9 cellular contexts compared by ENCODE assay signal in genomic region chr9:2066312-2067273, GRCh38. TPM values are rescaled to one million over a fixed set of nuclear protein-coding genes. Genes with fewer than 3 reads are reported as not detected.
A peak's percentile ranks its signal among the peaks of the same experiment; 100 is the strongest.
DNase-seq lines count a peak whose midpoint lies in the region; ATAC-seq and TF ChIP-seq lines count a peak whose summit lies in the region.
"Had no signal": no experiment of that assay in that cellular context is flagged by ENCODE, and none has a peak within 500 bp of the region (broad histone marks: within the 10 kb centered on the region; RNA-seq: fewer than 3 reads in every experiment).

No MANE protein-coding gene starts in this region.

- no peak overlapping the region for H3K27ac ChIP-seq in endodermal cell (ENCODE audit: low read depth, low read length)
- no peak overlapping the region for H3K27ac ChIP-seq in naive thymus-derived CD4-positive, alpha-beta T cell (ENCODE audit: low read depth, low read length)

- ATAC-seq in naive thymus-derived CD4-positive, alpha-beta T cell, result peak; percentile 67

- DNase-seq in GM04503 (ENCODE audit: low read depth) (peak; percentile 30), endodermal cell (peak; percentile 55), DMS153 treated with DMSO at 0.1 percent for 48 hours (lab: John Stamatoyannopoulos, UW; ENCODE audit: unreplicated experiment) (no peak), middle frontal gyrus (ENCODE audit: extremely low spot score, low spot score) (no peak), NCI-H446 treated with DMSO at 0.1 percent for 48 hours (lab: John Stamatoyannopoulos, UW) (no peak)
- DNase-seq in Jurkat, Clone E6-1 (ENCODE audit: low read depth, low spot score), result peak; percentile 17
- peak in 6 of 9 donors; percentile 21 to 52 (median 32) for DNase-seq in naive thymus-derived CD4-positive, alpha-beta T cell
- no peak for DNase-seq in stimulated activated CD4-positive, alpha-beta T cell treated with anti-CD3 and anti-CD28 coated beads, Interleukin-4, amount 100 ng/mL, for 4 hours
- DNase-seq: effector memory CD4-positive, alpha-beta T cell had no signal

- no peak overlapping the region for H3K9ac ChIP-seq in endodermal cell (ENCODE audit: extremely low read depth, low read length, poor library complexity, severe bottlenecking)

- H3K4me3 ChIP-seq in Jurkat, Clone E6-1 (ENCODE audit: low read length), result no peak overlapping the region
- no peak overlapping the region for H3K4me3 ChIP-seq in endodermal cell (ENCODE audit: low read length)
- no peak overlapping the region for H3K4me3 ChIP-seq in naive thymus-derived CD4-positive, alpha-beta T cell (ENCODE audit: low read length)

- H3K36me3 ChIP-seq in endodermal cell (ENCODE audit: control insufficient read depth, insufficient read depth, low read length), result no peaks in the 10 kb centered on the region
- H3K36me3 ChIP-seq in naive thymus-derived CD4-positive, alpha-beta T cell (ENCODE audit: control insufficient read depth in 2 of 3, insufficient read depth in 3 of 3, low read length in 3 of 3), result peaks cover 4 to 41% (median 13%) of the 10 kb centered on the region in 3 experiments

- no peaks in the 10 kb centered on the region for H3K27me3 Mint-ChIP-seq in endodermal cell (ENCODE audit: insufficient read depth)
- H3K27me3 Mint-ChIP-seq in naive thymus-derived CD4-positive, alpha-beta T cell, result no peaks in the 10 kb centered on the region

- peaks cover 4% of the 10 kb centered on the region for H3K4me1 ChIP-seq in endodermal cell (ENCODE audit: control insufficient read depth, insufficient read depth, low read length)
- no peaks in the 10 kb centered on the region for H3K4me1 ChIP-seq in naive thymus-derived CD4-positive, alpha-beta T cell (ENCODE audit: control insufficient read depth in 2 of 2, insufficient read depth in 2 of 2, low read length in 2 of 2)

- H3K4me3 Mint-ChIP-seq in endodermal cell, result no peak overlapping the region
- H3K4me3 Mint-ChIP-seq in naive thymus-derived CD4-positive, alpha-beta T cell, result no peak overlapping the region

- POLR2A ChIA-PET in naive thymus-derived CD4-positive, alpha-beta T cell (lab: Charles Lee), result interaction anchor here (0.6 kb wide), 1 partner anchor 13 kb away, joined by 3 read pairs; no protein-coding TSS in a partner anchor

- no peak overlapping the region for H3K27ac Mint-ChIP-seq in endodermal cell
- peak overlapping the region in 3 of 9 donors; percentile 27 to 53 (median 30) for H3K27ac Mint-ChIP-seq in naive thymus-derived CD4-positive, alpha-beta T cell

- CTCF ChIA-PET in naive thymus-derived CD4-positive, alpha-beta T cell (lab: Charles Lee), result interaction anchor here (0.6 to 1.5 kb wide), 5 partner anchors 10 to 295 kb away, joined by 3 to 4 read pairs (median 3); no protein-coding TSS in a partner anchor

- H3K9me3 Mint-ChIP-seq in endodermal cell, result no peaks in the 10 kb centered on the region
- no peaks in the 10 kb centered on the region for H3K9me3 Mint-ChIP-seq in naive thymus-derived CD4-positive, alpha-beta T cell

- H3K4me1 Mint-ChIP-seq in endodermal cell, result peaks cover 4% of the 10 kb centered on the region
- H3K4me1 Mint-ChIP-seq in naive thymus-derived CD4-positive, alpha-beta T cell, result peaks cover 0 to 10% (median 3%) of the 10 kb centered on the region in 7 donors

- no peaks in the 10 kb centered on the region for H3K9me3 ChIP-seq in endodermal cell (ENCODE audit: control insufficient read depth, low read length)
- H3K9me3 ChIP-seq in naive thymus-derived CD4-positive, alpha-beta T cell (ENCODE audit: control insufficient read depth in 2 of 3, low read length in 3 of 3), result no peaks in the 10 kb centered on the region

- 78 to 79% methylated on average over 5 to 8 of the region's 8 CpGs for whole genome bisulfite sequencing in endodermal cell (ENCODE audit: insufficient coverage in 1 of 2, insufficient read length in 1 of 2), 2 experiments

- intact Hi-C loops in naive thymus-derived CD4-positive, alpha-beta T cell (cut with micrococcal nuclease), result loop anchor here (1.0 to 2.0 kb wide), 5 partner anchors 12 to 358 kb away; no protein-coding TSS in a partner anchor

- H3K36me3 Mint-ChIP-seq in endodermal cell (ENCODE audit: low read depth), result no peaks in the 10 kb centered on the region
- H3K36me3 Mint-ChIP-seq in naive thymus-derived CD4-positive, alpha-beta T cell, result peaks cover 11 to 38% (median 18%) of the 10 kb centered on the region in 5 donors

- H3K27me3 ChIP-seq in endodermal cell (ENCODE audit: control insufficient read depth, insufficient read depth, low read length, poor library complexity, severe bottlenecking), result no peaks in the 10 kb centered on the region
- H3K27me3 ChIP-seq in naive thymus-derived CD4-positive, alpha-beta T cell (ENCODE audit: control insufficient read depth in 2 of 2, insufficient read depth in 2 of 2, low read length in 2 of 2), result no peaks in the 10 kb centered on the region

- TF ChIP-seq CTCF in endodermal cell (conservative IDR thresholded peaks at IDR 0.05), result peak; percentile 67

RNA-seq across cellular contexts. Expression of gene SMARCA2, which starts 51.4 kb away (rescaled TPM):
- 52.0 TPM for polyA plus RNA-seq in Jurkat, Clone E6-1 (2012; ENCODE audit: insufficient read depth, insufficient read length)
- total RNA-seq in endodermal cell, result 1 to 10 TPM; 2.6 to 8.6 TPM
- polyA plus RNA-seq in endodermal cell (2013, experiment 1 of 2), result 5.4 TPM
- polyA plus RNA-seq in endodermal cell (2013, experiment 2 of 2), result 3.8 TPM
- 100 to 1,000 TPM; 233 to 294 (median 258) TPM for total RNA-seq in naive thymus-derived CD4-positive, alpha-beta T cell
- 10 to 100 TPM; 37.1 to 52.7 TPM for polyA plus RNA-seq in naive thymus-derived CD4-positive, alpha-beta T cell

Comparison
In these comparisons a context has a peak if more than half of its experiments do, and no peak if none do; other contexts are left out.
1. DNase-seq: peak in GM04503 (single experiment), Jurkat, Clone E6-1 (single experiment), endodermal cell (single experiment) and naive thymus-derived CD4-positive, alpha-beta T cell (6 of 9); none in DMS153 treated with DMSO at 0.1 percent for 48 hours (single experiment), middle frontal gyrus (single experiment), stimulated activated CD4-positive, alpha-beta T cell treated with anti-CD3 and anti-CD28 coated beads, Interleukin-4, amount 100 ng/mL, for 4 hours (0 of 2) and NCI-H446 treated with DMSO at 0.1 percent for 48 hours (single experiment).
2. RNA of gene SMARCA2, which starts 51.4 kb away (total RNA-seq): 233 to 294 TPM in naive thymus-derived CD4-positive, alpha-beta T cell; 2.6 to 8.6 TPM in endodermal cell; every median in the first group is over 10 times any median in the second.